1 cellular context compared by ENCODE assay signal in the genomic region with DNA sequence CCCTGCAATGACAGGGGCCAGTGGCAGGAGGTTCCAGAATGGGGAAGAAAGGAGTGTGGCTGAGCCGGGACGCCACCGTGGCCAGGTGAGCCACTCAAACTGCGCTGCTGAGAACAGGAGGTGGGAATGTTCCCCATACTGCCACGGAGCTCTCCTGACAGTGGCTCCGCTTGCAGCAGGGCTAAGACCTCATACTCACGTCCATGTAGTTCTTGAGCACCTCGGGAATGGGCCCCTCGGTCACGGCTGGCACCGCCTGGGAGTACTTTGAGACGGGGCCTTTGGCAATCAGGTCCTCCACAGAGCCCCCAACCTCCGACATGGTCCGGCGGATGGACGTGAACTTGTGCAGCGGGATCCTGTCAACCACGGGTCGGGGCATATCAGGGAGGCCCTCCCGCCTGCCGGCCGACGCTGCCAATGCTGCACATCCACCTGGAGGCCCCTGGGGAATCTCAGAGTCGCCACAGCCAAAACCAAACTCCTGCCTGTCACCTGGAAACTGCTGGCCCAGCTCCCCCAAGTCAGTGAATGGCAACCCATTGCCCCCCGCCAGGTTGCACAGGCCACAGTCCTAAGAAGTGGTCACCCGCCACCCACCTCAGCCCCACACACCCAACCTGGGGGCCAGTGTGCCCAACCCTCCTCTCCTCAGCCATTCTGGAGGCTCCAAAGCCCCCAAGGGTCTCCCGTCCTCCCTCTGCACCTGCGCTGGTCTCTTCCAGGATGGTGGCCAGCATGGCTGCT.
TF ChIP-seq lines count a peak whose summit lies in the region.

No MANE protein-coding gene starts in this region.

TF ChIP-seq in IMR-90, 13 proteins besides CTCF, POLR2A, EP300 and RAD21 (continued from another document):
- TF ChIP-seq RFX5 (IDR thresholded peaks at IDR 0.05; ENCODE audit: low read depth, low read length) = no peak
- TF ChIP-seq FOS (IDR thresholded peaks at IDR 0.05; ENCODE audit: low read depth, low read length) = no peak
- TF ChIP-seq NFE2L2 (IDR thresholded peaks at IDR 0.05; ENCODE audit: low read depth, low read length) = no peak
- TF ChIP-seq SMC3 (IDR thresholded peaks at IDR 0.05; ENCODE audit: low read depth, low read length) = no peak
- TF ChIP-seq, protein P1, sequence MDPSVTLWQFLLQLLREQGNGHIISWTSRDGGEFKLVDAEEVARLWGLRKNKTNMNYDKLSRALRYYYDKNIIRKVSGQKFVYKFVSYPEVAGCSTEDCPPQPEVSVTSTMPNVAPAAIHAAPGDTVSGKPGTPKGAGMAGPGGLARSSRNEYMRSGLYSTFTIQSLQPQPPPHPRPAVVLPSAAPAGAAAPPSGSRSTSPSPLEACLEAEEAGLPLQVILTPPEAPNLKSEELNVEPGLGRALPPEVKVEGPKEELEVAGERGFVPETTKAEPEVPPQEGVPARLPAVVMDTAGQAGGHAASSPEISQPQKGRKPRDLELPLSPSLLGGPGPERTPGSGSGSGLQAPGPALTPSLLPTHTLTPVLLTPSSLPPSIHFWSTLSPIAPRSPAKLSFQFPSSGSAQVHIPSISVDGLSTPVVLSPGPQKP (IDR thresholded peaks at IDR 0.05; ENCODE audit: borderline replicate concordance, low read depth, low read length) = no peak
